ENCODE assay signal across 1 cellular context in the genomic region with DNA sequence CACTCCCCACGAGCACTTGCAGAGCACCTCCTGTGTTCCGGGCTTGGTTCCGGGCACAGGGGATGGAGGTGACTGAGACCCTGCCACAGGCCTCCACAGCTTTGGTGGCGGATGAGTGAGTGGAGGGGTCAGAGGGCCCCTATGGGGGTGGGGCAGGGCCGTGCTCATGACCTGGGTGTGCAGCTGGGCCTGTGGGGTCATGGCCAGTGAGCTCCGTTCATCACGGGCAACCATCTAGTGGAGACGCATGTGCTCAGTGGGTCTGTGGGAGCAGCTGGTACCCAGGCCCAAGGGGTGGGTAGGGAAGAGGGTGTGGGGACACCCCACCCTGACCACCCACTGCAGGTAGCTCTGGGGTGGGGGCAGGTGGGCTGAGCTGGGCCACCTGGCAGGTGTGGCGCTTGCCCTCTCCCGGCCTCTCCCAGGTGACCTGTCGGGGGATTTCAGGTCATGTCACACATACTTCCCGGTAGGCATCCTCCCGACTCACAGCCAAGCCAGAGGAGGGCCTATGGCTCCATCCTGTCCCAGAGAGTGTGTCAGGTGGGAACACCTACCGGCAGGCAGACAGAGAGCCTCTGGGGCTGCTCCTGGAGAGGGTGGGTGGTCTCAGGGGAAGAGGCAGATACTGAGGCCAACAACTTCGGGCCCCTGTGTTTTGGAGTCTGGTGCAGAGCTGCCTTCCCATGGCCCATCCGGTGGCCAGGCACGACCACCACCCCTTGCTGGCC.
TF ChIP-seq lines count a peak whose summit lies in the region.

No MANE protein-coding gene starts in this region.

TF ChIP-seq in WTC11, 78 proteins besides CTCF, POLR2A, EP300 and RAD21 (continued from another document):
- TF ChIP-seq, protein P1, sequence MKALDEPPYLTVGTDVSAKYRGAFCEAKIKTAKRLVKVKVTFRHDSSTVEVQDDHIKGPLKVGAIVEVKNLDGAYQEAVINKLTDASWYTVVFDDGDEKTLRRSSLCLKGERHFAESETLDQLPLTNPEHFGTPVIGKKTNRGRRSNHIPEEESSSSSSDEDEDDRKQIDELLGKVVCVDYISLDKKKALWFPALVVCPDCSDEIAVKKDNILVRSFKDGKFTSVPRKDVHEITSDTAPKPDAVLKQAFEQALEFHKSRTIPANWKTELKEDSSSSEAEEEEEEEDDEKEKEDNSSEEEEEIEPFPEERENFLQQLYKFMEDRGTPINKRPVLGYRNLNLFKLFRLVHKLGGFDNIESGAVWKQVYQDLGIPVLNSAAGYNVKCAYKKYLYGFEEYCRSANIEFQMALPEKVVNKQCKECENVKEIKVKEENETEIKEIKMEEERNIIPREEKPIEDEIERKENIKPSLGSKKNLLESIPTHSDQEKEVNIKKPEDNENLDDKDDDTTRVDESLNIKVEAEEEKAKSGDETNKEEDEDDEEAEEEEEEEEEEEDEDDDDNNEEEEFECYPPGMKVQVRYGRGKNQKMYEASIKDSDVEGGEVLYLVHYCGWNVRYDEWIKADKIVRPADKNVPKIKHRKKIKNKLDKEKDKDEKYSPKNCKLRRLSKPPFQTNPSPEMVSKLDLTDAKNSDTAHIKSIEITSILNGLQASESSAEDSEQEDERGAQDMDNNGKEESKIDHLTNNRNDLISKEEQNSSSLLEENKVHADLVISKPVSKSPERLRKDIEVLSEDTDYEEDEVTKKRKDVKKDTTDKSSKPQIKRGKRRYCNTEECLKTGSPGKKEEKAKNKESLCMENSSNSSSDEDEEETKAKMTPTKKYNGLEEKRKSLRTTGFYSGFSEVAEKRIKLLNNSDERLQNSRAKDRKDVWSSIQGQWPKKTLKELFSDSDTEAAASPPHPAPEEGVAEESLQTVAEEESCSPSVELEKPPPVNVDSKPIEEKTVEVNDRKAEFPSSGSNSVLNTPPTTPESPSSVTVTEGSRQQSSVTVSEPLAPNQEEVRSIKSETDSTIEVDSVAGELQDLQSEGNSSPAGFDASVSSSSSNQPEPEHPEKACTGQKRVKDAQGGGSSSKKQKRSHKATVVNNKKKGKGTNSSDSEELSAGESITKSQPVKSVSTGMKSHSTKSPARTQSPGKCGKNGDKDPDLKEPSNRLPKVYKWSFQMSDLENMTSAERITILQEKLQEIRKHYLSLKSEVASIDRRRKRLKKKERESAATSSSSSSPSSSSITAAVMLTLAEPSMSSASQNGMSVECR (CRISPR knock-in tag; IDR thresholded peaks at IDR 0.05; ENCODE audit: borderline replicate concordance), result no peak
- TF ChIP-seq ZNF317 (CRISPR knock-in tag; IDR thresholded peaks at IDR 0.05; ENCODE audit: borderline replicate concordance, low read depth), result no peak
- TF ChIP-seq, protein P2, sequence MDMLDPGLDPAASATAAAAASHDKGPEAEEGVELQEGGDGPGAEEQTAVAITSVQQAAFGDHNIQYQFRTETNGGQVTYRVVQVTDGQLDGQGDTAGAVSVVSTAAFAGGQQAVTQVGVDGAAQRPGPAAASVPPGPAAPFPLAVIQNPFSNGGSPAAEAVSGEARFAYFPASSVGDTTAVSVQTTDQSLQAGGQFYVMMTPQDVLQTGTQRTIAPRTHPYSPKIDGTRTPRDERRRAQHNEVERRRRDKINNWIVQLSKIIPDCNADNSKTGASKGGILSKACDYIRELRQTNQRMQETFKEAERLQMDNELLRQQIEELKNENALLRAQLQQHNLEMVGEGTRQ (CRISPR knock-in tag; IDR thresholded peaks at IDR 0.05), result no peak
- TF ChIP-seq SMAD4 (CRISPR knock-in tag; IDR thresholded peaks at IDR 0.05), result no peak
- TF ChIP-seq, protein P3, sequence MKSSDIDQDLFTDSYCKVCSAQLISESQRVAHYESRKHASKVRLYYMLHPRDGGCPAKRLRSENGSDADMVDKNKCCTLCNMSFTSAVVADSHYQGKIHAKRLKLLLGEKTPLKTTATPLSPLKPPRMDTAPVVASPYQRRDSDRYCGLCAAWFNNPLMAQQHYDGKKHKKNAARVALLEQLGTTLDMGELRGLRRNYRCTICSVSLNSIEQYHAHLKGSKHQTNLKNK (CRISPR knock-in tag; IDR thresholded peaks at IDR 0.05), result no peak
- TF ChIP-seq NR2C2 (CRISPR knock-in tag; IDR thresholded peaks at IDR 0.05), result no peak
- TF ChIP-seq ZNF219 (CRISPR knock-in tag; IDR thresholded peaks at IDR 0.05; ENCODE audit: borderline replicate concordance), result no peak
- TF ChIP-seq, protein P4, sequence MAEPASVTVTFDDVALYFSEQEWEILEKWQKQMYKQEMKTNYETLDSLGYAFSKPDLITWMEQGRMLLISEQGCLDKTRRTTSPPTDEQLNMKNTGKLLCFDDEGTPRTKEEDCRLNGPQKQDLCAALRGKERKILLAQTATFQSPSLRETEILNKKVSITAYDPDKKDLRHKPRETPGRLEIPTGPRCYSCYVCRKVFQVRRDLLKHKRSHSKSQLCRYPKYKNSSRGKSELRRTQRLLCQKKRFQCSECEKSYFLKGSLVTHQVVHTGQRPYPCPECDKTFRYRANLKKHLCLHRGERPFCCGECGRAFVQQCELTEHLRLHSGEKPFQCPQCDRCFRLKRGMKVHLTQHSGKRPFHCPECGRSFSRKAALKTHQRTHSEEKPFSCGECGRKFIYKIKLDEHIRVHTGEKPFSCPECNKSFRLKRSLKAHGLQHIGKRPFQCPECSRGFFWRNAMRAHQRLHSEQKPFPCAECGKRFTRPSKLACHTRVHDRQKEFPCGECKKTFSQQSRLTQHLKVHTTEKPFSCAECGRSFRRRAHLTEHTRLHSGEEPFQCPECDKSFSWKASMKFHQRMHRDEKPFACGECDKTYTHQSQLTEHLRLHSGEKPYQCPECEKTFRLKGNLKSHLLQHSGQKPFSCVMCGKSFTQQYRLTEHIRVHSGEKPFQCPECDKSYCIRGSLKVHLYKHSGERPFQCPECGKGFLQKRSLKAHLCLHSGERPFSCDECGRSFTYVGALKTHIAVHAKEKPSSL (CRISPR knock-in tag; conservative IDR thresholded peaks at IDR 0.05), result no peak
- TF ChIP-seq NFE2L1 (CRISPR knock-in tag; IDR thresholded peaks at IDR 0.05), result no peak
